In genomic region chr19:18798384-18799352, GRCh38 we compare ENCODE assay signal across 1 cellular context.
TF ChIP-seq lines count a peak whose summit lies in the region.

No MANE protein-coding gene starts in this region.

TF ChIP-seq in HepG2, 621 proteins besides CTCF, POLR2A, EP300 and RAD21 (continued from another document and continues in another):
- TF ChIP-seq ZNF609 (CRISPR knock-in tag; IDR thresholded peaks at IDR 0.05; ENCODE audit: borderline replicate concordance) (peak; percentile 75), ZBTB34 (CRISPR knock-in tag; IDR thresholded peaks at IDR 0.05) (0 out of 2 replicates have a peak, but pooled peaks have one; percentile 24), ZNF354B (CRISPR knock-in tag; IDR thresholded peaks at IDR 0.05) (no peak), PHB2 (IDR thresholded peaks at IDR 0.05; ENCODE audit: partially characterized antibody) (no peak), ZBTB38 (CRISPR knock-in tag; IDR thresholded peaks at IDR 0.05) (no peak), PAXIP1 (CRISPR knock-in tag; conservative IDR thresholded peaks at IDR 0.05) (peak; percentile 88), XRCC5 (optimal IDR thresholded peaks at IDR 0.05; ENCODE audit: low read length) (no peak), PHF21A (CRISPR knock-in tag; IDR thresholded peaks at IDR 0.05) (peak; percentile 83), AKNA (CRISPR knock-in tag; IDR thresholded peaks at IDR 0.05; ENCODE audit: borderline replicate concordance) (no peak), JUNB (CRISPR knock-in tag; IDR thresholded peaks at IDR 0.05; ENCODE audit: borderline replicate concordance) (no peak), LBX2 (CRISPR knock-in tag; IDR thresholded peaks at IDR 0.05; ENCODE audit: borderline replicate concordance) (no peak), CEBPB (IDR thresholded peaks at IDR 0.05; ENCODE audit: borderline replicate concordance, low read depth, low read length) (no peak), ZNF256 (CRISPR knock-in tag; conservative IDR thresholded peaks at IDR 0.05) (no peak), RELA (CRISPR knock-in tag; IDR thresholded peaks at IDR 0.05) (no peak), MED1 (CRISPR knock-in tag; IDR thresholded peaks at IDR 0.05) (no peak), LCORL (IDR thresholded peaks at IDR 0.05) (no peak), LCORL (CRISPR knock-in tag; IDR thresholded peaks at IDR 0.05) (peak; percentile 87), NKX3-1 (CRISPR knock-in tag; IDR thresholded peaks at IDR 0.05) (no peak), KLF15 (CRISPR knock-in tag; IDR thresholded peaks at IDR 0.05; ENCODE audit: borderline replicate concordance) (no peak), MAFG (CRISPR knock-in tag; IDR thresholded peaks at IDR 0.05) (no peak), DNMT3B (CRISPR knock-in tag; conservative IDR thresholded peaks at IDR 0.05) (no peak), ZNF282 (IDR thresholded peaks at IDR 0.05; ENCODE audit: partially characterized antibody) (no peak), TBX2 (CRISPR knock-in tag; IDR thresholded peaks at IDR 0.05; ENCODE audit: borderline replicate concordance) (peak; percentile 71), STAG1 (CRISPR knock-in tag; IDR thresholded peaks at IDR 0.05) (peak; percentile 48; the same call in 1 of the 2 replicates), ZBTB25 (CRISPR knock-in tag; IDR thresholded peaks at IDR 0.05) (no peak), ZKSCAN5 (CRISPR knock-in tag; IDR thresholded peaks at IDR 0.05) (no peak), TGIF2 (CRISPR knock-in tag; IDR thresholded peaks at IDR 0.05) (no peak), ZBTB42 (CRISPR knock-in tag; IDR thresholded peaks at IDR 0.05) (no peak), HBP1 (CRISPR knock-in tag; IDR thresholded peaks at IDR 0.05; ENCODE audit: low read depth) (no peak), ADNP (CRISPR knock-in tag; IDR thresholded peaks at IDR 0.05) (no peak), REXO4 (CRISPR knock-in tag; IDR thresholded peaks at IDR 0.05; ENCODE audit: borderline replicate concordance) (no peak), ZNF782 (CRISPR knock-in tag; IDR thresholded peaks at IDR 0.05; ENCODE audit: borderline replicate concordance) (no peak), SMYD3 (CRISPR knock-in tag; IDR thresholded peaks at IDR 0.05) (peak; percentile 30; the same call in 1 of the 2 replicates), ZNF850 (CRISPR knock-in tag; conservative IDR thresholded peaks at IDR 0.05) (no peak), ARID4A (CRISPR knock-in tag; IDR thresholded peaks at IDR 0.05; ENCODE audit: borderline replicate concordance) (peak; percentile 61; the same call in 1 of the 2 replicates)
